Comparison of ENCODE assay signal across 8 cellular contexts in genomic region chr1:226186124-226187018, GRCh38.
DNase-seq lines count a peak whose midpoint lies in the region; ATAC-seq and TF ChIP-seq lines count a peak whose summit lies in the region.

TSS of gene ACBD3 (minus strand) at chr1:226186741. CDS start at chr1:226186675, 66 bp downstream.

- H3K4me3 ChIP-seq in AG10803 (ENCODE audit: low read length), result peak within 1 kb of the TSS; percentile 97

- peak; percentile 96 for ATAC-seq in GM19043 (IDR thresholded peaks at IDR 0.05; ENCODE audit: low read depth, unreplicated experiment)
- peak; percentile 98 for ATAC-seq in HG03354 (IDR thresholded peaks at IDR 0.05; ENCODE audit: poor library complexity, severe bottlenecking, unreplicated experiment)

- no peak for TF ChIP-seq CTCF in AG10803 (conservative IDR thresholded peaks at IDR 0.05; ENCODE audit: low read length)

- DNase-seq in AG10803 (ENCODE audit: low read depth) (peak; percentile 85), NCI-H446 treated with DMSO at 0.1 percent for 48 hours (lab: John Stamatoyannopoulos, UW) (peak; percentile 83), islet precursor cell (peak; percentile 95)
- DNase-seq in activated CD4-positive, CD25-positive, alpha-beta regulatory T cell treated with anti-CD3 and anti-CD28 coated beads, Interleukin-2, amount 50 U/mL, for 16 hours (ENCODE audit: low read depth, low spot score), result peak; percentile 71
- DNase-seq in central memory CD4-positive, alpha-beta T cell, result peak; percentile 81
- DNase-seq in stimulated activated CD4-positive, alpha-beta T cell treated with anti-CD3 and anti-CD28 coated beads, Interleukin-12 subunit alpha, Interleukin-12 subunit beta, amount 100 ng/mL, for 4 hours, result peak; percentile 78

Comparison
In these comparisons a context has a peak if more than half of its experiments do, and no peak if none do; other contexts are left out.
1. Peak in every context shown above with its lines: DNase-seq, ATAC-seq and H3K4me3 ChIP-seq.